Comparison of ENCODE assay signal across 29 cellular contexts in the genomic region with DNA sequence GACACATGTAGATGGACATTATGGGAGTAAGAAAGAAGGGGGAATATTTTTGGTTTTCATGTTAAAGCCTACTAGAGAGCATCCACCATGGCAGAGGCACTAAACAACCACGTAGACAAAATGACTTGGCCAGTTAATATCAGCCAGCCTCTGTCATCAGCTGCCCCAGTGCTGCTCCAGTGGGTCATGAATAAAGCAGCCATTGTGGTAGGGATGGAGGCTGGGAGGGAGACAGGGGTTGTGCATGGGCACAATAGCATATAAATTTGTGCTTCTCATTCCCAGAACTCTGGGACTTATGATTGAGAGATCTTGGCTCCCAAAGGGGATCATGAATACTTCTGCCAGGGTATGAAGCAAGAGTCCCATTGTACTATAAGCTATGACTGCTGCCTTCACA. TPM values are rescaled to one million over a fixed set of nuclear protein-coding genes. Genes with fewer than 3 reads are reported as not detected.
"Had no signal": no experiment of that assay in that cellular context is flagged by ENCODE, and none has a peak within 500 bp of the region (broad histone marks: within the 10 kb centered on the region; RNA-seq: fewer than 3 reads in every experiment).

No MANE protein-coding gene starts in this region.

- DNase-seq: hippocampal formation; kidney; left colon; left lung; lower lobe of right lung; mammary epithelial cell; mesenchymal stem cell; naive thymus-derived CD8-positive, alpha-beta T cell; occipital lobe; right lobe of liver; stimulated activated CD4-positive, alpha-beta T cell treated with anti-CD3 and anti-CD28 coated beads, Interleukin-1b, Interleukin-23, amount 100 ng/mL, for 48 hours; stimulated activated CD4-positive, alpha-beta T cell treated with anti-CD3 and anti-CD28 coated beads, Interleukin-2, amount 100 ng/mL, for 48 hours; stimulated activated CD4-positive, alpha-beta T cell treated with anti-CD3 and anti-CD28 coated beads, Interleukin-4, amount 100 ng/mL, for 4 hours; stimulated activated CD8-positive, alpha-beta memory T cell treated with anti-CD3 and anti-CD28 coated beads, Interleukin-4, amount 100 ng/mL, for 48 hours; stimulated activated naive B cell treated with anti-CD40 and anti-IgM and Interleukin-4, amounts not matched to agents 10 μg/mL and 1 μg/mL and 100 μg/mL, for 72 hours; stimulated activated naive CD8-positive, alpha-beta T cell treated with anti-CD3 and anti-CD28 coated beads, Interleukin-15, Interleukin-2, amounts not matched to agents 100 U/mL and 50 U/mL, for 24 hours; stomach; testis; thyroid gland; transverse colon; upper lobe of right lung had no signal

- H3K27ac ChIP-seq: left lung, lower lobe of right lung, neural progenitor cell, neutrophil, parathyroid adenoma, prostate gland, right atrium auricular region, right lobe of liver, stomach, testis, thyroid gland, transverse colon, upper lobe of right lung had no signal

- H3K9ac ChIP-seq: neural progenitor cell, parathyroid adenoma had no signal

- ATAC-seq: left colon; left lung; lower lobe of right lung; naive thymus-derived CD8-positive, alpha-beta T cell; right lobe of liver; stimulated activated naive B cell treated with anti-CD40 and anti-IgM and Interleukin-4, amounts not matched to agents 10 μg/mL and 1 μg/mL and 100 μg/mL, for 72 hours; stimulated activated naive CD8-positive, alpha-beta T cell treated with anti-CD3 and anti-CD28 coated beads, Interleukin-15, Interleukin-2, amounts not matched to agents 100 U/mL and 50 U/mL, for 24 hours; upper lobe of right lung had no signal

- H3K36me3 Mint-ChIP-seq: neural progenitor cell had no signal

- H3K4me1 ChIP-seq: left lung, lower lobe of right lung, neural progenitor cell, parathyroid adenoma, prostate gland, right atrium auricular region, right lobe of liver, stomach, testis, thyroid gland, transverse colon, upper lobe of right lung had no signal

- H3K4me2 ChIP-seq: neural progenitor cell, smooth muscle cell had no signal

- H3K79me2 ChIP-seq: parathyroid adenoma had no signal

- H3K4me1 Mint-ChIP-seq: neural progenitor cell had no signal

- H3K27me3 Mint-ChIP-seq: naive thymus-derived CD8-positive, alpha-beta T cell; stimulated activated naive B cell treated with anti-CD40 and anti-IgM and Interleukin-4, amounts not matched to agents 10 μg/mL and 1 μg/mL and 100 μg/mL, for 72 hours had no signal

- H3K4me3 Mint-ChIP-seq: naive thymus-derived CD8-positive, alpha-beta T cell; nephron; stimulated activated naive B cell treated with anti-CD40 and anti-IgM and Interleukin-4, amounts not matched to agents 10 μg/mL and 1 μg/mL and 100 μg/mL, for 72 hours had no signal

- H3K9me3 ChIP-seq: left lung, lower lobe of right lung, neutrophil, prostate gland, right atrium auricular region, right lobe of liver, stomach, testis, thyroid gland, transverse colon, upper lobe of right lung had no signal

- H2AFZ ChIP-seq: neural progenitor cell, parathyroid adenoma had no signal

- H3K27ac Mint-ChIP-seq: nephron; neural progenitor cell; stimulated activated naive B cell treated with anti-CD40 and anti-IgM and Interleukin-4, amounts not matched to agents 10 μg/mL and 1 μg/mL and 100 μg/mL, for 72 hours had no signal

- H3K27me3 ChIP-seq: left lung, neural progenitor cell, neutrophil, right atrium auricular region, right lobe of liver, testis, thyroid gland, transverse colon, upper lobe of right lung had no signal

- H3K9me3 Mint-ChIP-seq: nephron had no signal

RNA-seq across cellular contexts. Expression of gene CXCR4, which starts 31.1 kb away (rescaled TPM):
- total RNA-seq: mammary epithelial cell, osteocyte had no signal
